Comparison of ENCODE assay signal across 17 cellular contexts in the genomic region with DNA sequence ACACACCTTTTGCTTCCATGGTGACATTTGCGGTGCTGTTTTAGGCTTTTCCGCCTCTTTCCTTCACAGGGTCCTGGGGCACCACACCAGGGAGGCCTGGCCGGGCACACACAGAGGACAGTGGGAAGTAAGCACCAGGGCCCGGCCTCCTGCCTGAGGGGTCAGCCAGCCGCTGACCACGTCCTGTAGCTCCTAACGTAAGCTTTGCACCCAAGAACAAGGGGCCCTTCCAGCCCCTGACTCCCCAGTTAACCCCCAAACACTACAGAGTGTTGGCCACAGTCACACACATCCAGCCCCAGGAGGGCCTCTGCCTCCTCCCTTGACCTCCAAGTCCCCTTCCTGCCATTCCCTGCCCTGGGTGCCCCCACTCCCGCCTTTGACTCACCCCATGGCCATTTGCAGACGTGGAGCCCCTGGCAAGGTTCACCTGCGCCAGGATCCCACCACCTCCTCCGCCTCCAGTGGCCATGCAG. TPM values are rescaled to one million over a fixed set of nuclear protein-coding genes. Genes with fewer than 3 reads are reported as not detected.
A peak's percentile ranks its signal among the peaks of the same experiment; 100 is the strongest.
DNase-seq lines count a peak whose midpoint lies in the region; ATAC-seq and TF ChIP-seq lines count a peak whose summit lies in the region.
"Had no signal": no experiment of that assay in that cellular context is flagged by ENCODE, and none has a peak within 500 bp of the region (broad histone marks: within the 10 kb centered on the region; RNA-seq: fewer than 3 reads in every experiment).

No MANE protein-coding gene starts in this region.

- no peaks in the 10 kb centered on the region for H3K36me3 ChIP-seq in RWPE2 (ENCODE audit: low read depth)
- no peaks in the 10 kb centered on the region for H3K36me3 ChIP-seq in spleen
- H3K36me3 ChIP-seq: HAP-1 had no signal

- TF ChIP-seq POLR2A in spleen (IDR thresholded peaks at IDR 0.05): no peak

- TF ChIP-seq CTCF in RWPE2 (IDR thresholded peaks at IDR 0.05; ENCODE audit: poor library complexity, severe bottlenecking) (no peak), neural crest cell (conservative IDR thresholded peaks at IDR 0.05) (no peak), spleen (IDR thresholded peaks at IDR 0.05 in 8 of 11, conservative IDR thresholded peaks at IDR 0.05 in 3 of 11) (no peak)

- no peak overlapping the region for H3K4me3 Mint-ChIP-seq in neural crest cell
- no peak overlapping the region for H3K4me3 Mint-ChIP-seq in stimulated activated memory B cell treated with anti-CD40 and anti-IgM and Interleukin-4, amounts not matched to agents 10 μg/mL and 1 μg/mL and 100 μg/mL, for 72 hours
- H3K4me3 Mint-ChIP-seq: CD4-positive, alpha-beta T cell; GM23338 had no signal

- H3K27me3 ChIP-seq in RWPE2 (ENCODE audit: insufficient read depth, poor library complexity, severe bottlenecking): peaks cover 50% of the 10 kb centered on the region
- H3K27me3 ChIP-seq in spleen (replicated peaks in 1 of 7): peaks cover 0 to 72% (median 1%) of the 10 kb centered on the region in 7 donors

- peaks cover 3% of the 10 kb centered on the region for H3K27me3 Mint-ChIP-seq in neural crest cell (ENCODE audit: low read depth)
- peaks cover 60% of the 10 kb centered on the region for H3K27me3 Mint-ChIP-seq in stimulated activated memory B cell treated with anti-CD40 and anti-IgM and Interleukin-4, amounts not matched to agents 10 μg/mL and 1 μg/mL and 100 μg/mL, for 72 hours

- no peaks in the 10 kb centered on the region for H3K4me1 ChIP-seq in RWPE2 (ENCODE audit: insufficient read depth, poor library complexity, severe bottlenecking)
- H3K4me1 ChIP-seq in spleen: no peaks in the 10 kb centered on the region
- H3K4me1 ChIP-seq: HAP-1 had no signal

- H3K9me3 ChIP-seq in RWPE2 (ENCODE audit: severe bottlenecking) (no peaks in the 10 kb centered on the region), spleen (no peaks in the 10 kb centered on the region)
- H3K9me3 ChIP-seq: HAP-1 had no signal

- ATAC-seq in left ventricle myocardium superior (no peak), RWPE2 (ENCODE audit: low read depth) (no peak), HG03469 (IDR thresholded peaks at IDR 0.05; ENCODE audit: unreplicated experiment) (no peak)
- ATAC-seq in stimulated activated memory B cell treated with anti-CD40 and anti-IgM and Interleukin-4, amounts not matched to agents 10 μg/mL and 1 μg/mL and 100 μg/mL, for 72 hours: no peak
- ATAC-seq: GM12878, GM23338 had no signal

- DNase-seq in left ventricle myocardium superior (peak; percentile 10), cardiac septum (ENCODE audit: low spot score) (no peak), RWPE2 (ENCODE audit: low spot score) (peak; percentile 75), neural crest cell (ENCODE audit: low read depth, low spot score) (no peak), spleen (peak; percentile 41), HuH-7 (ENCODE audit: low spot score) (no peak)
- DNase-seq: 8988T; AML-193; C1 segment of cervical spinal cord; Calu3; CD4-positive, alpha-beta T cell; DMS79 had no signal

- H3K36me3 Mint-ChIP-seq in neural crest cell (ENCODE audit: low read depth): no peaks in the 10 kb centered on the region
- H3K36me3 Mint-ChIP-seq in stimulated activated memory B cell treated with anti-CD40 and anti-IgM and Interleukin-4, amounts not matched to agents 10 μg/mL and 1 μg/mL and 100 μg/mL, for 72 hours: no peaks in the 10 kb centered on the region

- 75 to 87% (median 83%) methylated on average over 11 of the region's 11 CpGs for WGBS in spleen, 5 donors

- no peaks in the 10 kb centered on the region for H3K9me3 Mint-ChIP-seq in neural crest cell
- H3K9me3 Mint-ChIP-seq in stimulated activated memory B cell treated with anti-CD40 and anti-IgM and Interleukin-4, amounts not matched to agents 10 μg/mL and 1 μg/mL and 100 μg/mL, for 72 hours: peaks cover 6% of the 10 kb centered on the region
- H3K9me3 Mint-ChIP-seq: CD4-positive, alpha-beta T cell had no signal

- H3K4me3 ChIP-seq in RWPE2 (ENCODE audit: severe bottlenecking) (no peak overlapping the region), spleen (no peak overlapping the region)
- H3K4me3 ChIP-seq: GM12878, GM23338, HAP-1 had no signal

- intact Hi-C loops in left ventricle myocardium superior (cut with micrococcal nuclease) (no loop called here), cardiac septum (cut with DNase I) (no loop called here), spleen (cut with DNase I; ENCODE audit: low total_unique reads) (no loop called here)

- peaks cover 23% of the 10 kb centered on the region for H3K4me1 Mint-ChIP-seq in neural crest cell
- no peaks in the 10 kb centered on the region for H3K4me1 Mint-ChIP-seq in stimulated activated memory B cell treated with anti-CD40 and anti-IgM and Interleukin-4, amounts not matched to agents 10 μg/mL and 1 μg/mL and 100 μg/mL, for 72 hours

- peak overlapping the region; percentile 67 for H3K27ac Mint-ChIP-seq in neural crest cell (ENCODE audit: unreplicated experiment)
- no peak overlapping the region for H3K27ac Mint-ChIP-seq in stimulated activated memory B cell treated with anti-CD40 and anti-IgM and Interleukin-4, amounts not matched to agents 10 μg/mL and 1 μg/mL and 100 μg/mL, for 72 hours
- H3K27ac Mint-ChIP-seq: CD4-positive, alpha-beta T cell; GM23338 had no signal

- H3K27ac ChIP-seq in RWPE2 (ENCODE audit: poor library complexity, severe bottlenecking) (no peak overlapping the region), spleen (no peak overlapping the region)

RNA-seq across cellular contexts. Expression of a gene that starts 54.7 kb away (rescaled TPM):
- 24.3 TPM for total RNA-seq in left ventricle myocardium superior
- 23.1 TPM for total RNA-seq in cardiac septum
- total RNA-seq in neural crest cell: 59.0 and 59.4 TPM in 2 replicates
- total RNA-seq in spleen: 10 to 100 TPM; 30.8 to 41.6 (median 35.9) TPM
- polyA plus RNA-seq in spleen: 10 to 100 TPM; 18.8 to 24.3 (median 21.2) TPM

Comparison
In these comparisons a context has a peak if more than half of its experiments do, and no peak if none do; other contexts are left out.
1. DNase-seq: peak in left ventricle myocardium superior (single experiment), RWPE2 (single experiment) and spleen (single experiment); none in cardiac septum (single experiment), neural crest cell (single experiment) and HuH-7 (single experiment).